In the genomic region with DNA sequence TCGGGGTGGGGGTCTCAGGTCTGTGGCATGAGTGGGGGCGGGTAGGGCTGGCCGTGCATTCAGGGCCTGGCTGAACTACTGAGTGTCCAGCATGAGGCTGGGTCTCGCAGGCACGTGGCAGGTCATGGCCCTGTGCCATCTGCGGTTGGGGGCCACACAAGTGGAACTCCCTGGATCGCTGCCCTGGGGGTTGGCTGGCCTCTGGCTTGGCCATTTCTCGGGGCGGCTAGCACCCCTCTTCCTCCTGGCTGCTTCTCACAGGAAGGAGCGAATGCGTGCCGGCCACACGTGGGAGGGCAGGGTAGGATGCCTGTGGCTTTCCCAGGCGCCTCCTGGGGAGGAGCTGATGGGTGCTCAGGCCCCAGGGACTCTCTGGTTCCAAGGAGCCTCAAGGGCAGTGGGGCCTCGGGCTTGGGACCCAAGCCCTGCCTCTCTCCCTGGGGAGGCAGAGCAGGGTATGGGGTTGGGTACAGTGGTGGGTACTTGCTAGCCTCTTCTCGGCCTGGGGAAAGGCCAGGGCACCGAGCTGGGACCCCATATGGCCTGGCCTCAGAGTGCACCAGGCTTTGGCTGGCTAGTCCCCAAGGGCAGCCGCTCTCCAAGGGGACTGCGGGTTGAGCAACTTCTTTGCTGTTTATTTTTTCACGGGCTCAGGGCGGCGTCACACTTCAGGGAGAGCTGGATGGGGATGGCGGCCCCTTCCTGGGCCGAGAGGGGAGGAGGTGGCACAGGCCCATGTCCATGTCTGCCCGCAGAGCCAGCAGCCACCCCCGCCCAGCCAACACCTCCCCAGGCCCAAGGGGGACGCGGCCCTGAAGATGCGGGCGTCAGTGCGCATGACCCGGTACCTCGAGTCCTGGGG, we compare ENCODE assay signal across 1 cellular context.
A peak's percentile ranks its signal among the peaks of the same experiment; 100 is the strongest.
TF ChIP-seq lines count a peak whose summit lies in the region.

No MANE protein-coding gene starts in this region.

TF ChIP-seq in HepG2, 621 proteins besides CTCF, POLR2A, EP300 and RAD21 (continued from another document):
- TF ChIP-seq, protein P1, sequence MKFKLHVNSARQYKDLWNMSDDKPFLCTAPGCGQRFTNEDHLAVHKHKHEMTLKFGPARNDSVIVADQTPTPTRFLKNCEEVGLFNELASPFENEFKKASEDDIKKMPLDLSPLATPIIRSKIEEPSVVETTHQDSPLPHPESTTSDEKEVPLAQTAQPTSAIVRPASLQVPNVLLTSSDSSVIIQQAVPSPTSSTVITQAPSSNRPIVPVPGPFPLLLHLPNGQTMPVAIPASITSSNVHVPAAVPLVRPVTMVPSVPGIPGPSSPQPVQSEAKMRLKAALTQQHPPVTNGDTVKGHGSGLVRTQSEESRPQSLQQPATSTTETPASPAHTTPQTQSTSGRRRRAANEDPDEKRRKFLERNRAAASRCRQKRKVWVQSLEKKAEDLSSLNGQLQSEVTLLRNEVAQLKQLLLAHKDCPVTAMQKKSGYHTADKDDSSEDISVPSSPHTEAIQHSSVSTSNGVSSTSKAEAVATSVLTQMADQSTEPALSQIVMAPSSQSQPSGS (CRISPR knock-in tag; IDR thresholded peaks at IDR 0.05): no peak
- TF ChIP-seq IKZF4 (CRISPR knock-in tag; IDR thresholded peaks at IDR 0.05; ENCODE audit: borderline replicate concordance, low read depth, not compliant biosample characterization): peak; percentile 59
- TF ChIP-seq RARA (CRISPR knock-in tag; IDR thresholded peaks at IDR 0.05): 0 out of 2 replicates have a peak, but pooled peaks have one; percentile 25
- TF ChIP-seq ZEB1 (IDR thresholded peaks at IDR 0.05; ENCODE audit: insufficient replicate concordance, low read depth): no peak
- TF ChIP-seq ZNF430 (CRISPR knock-in tag; IDR thresholded peaks at IDR 0.05): peak; percentile 40; the same call in 1 of the 2 replicates
- TF ChIP-seq JARID2 (CRISPR knock-in tag; IDR thresholded peaks at IDR 0.05; ENCODE audit: insufficient replicate concordance): peak; percentile 22
- TF ChIP-seq ZSCAN20 (CRISPR knock-in tag; IDR thresholded peaks at IDR 0.05; ENCODE audit: borderline replicate concordance): no peak
- TF ChIP-seq RBAK (CRISPR knock-in tag; IDR thresholded peaks at IDR 0.05): 0 out of 2 replicates have a peak, but pooled peaks have one; percentile 6
- TF ChIP-seq, protein P2, sequence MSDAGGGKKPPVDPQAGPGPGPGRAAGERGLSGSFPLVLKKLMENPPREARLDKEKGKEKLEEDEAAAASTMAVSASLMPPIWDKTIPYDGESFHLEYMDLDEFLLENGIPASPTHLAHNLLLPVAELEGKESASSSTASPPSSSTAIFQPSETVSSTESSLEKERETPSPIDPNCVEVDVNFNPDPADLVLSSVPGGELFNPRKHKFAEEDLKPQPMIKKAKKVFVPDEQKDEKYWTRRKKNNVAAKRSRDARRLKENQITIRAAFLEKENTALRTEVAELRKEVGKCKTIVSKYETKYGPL (CRISPR knock-in tag; IDR thresholded peaks at IDR 0.05): no peak
- peak; percentile 66; the same call in 1 of the 2 replicates for TF ChIP-seq DNMT1 (CRISPR knock-in tag; IDR thresholded peaks at IDR 0.05)
- no peak for TF ChIP-seq SOX13 (IDR thresholded peaks at IDR 0.05)
- TF ChIP-seq SOX13 (CRISPR knock-in tag; conservative IDR thresholded peaks at IDR 0.05 in 1 of 2, IDR thresholded peaks at IDR 0.05 in 1 of 2): peak in 1 of 2 experiments; percentile 29; a peak in 1 of 4 replicates
- TF ChIP-seq KLF16 (CRISPR knock-in tag; IDR thresholded peaks at IDR 0.05): 0 out of 4 replicates have a peak, but pooled peaks of 1 of the 2 experiments have one; percentile 36
- TF ChIP-seq ZFP36 (IDR thresholded peaks at IDR 0.05; ENCODE audit: borderline replicate concordance, low read depth, low read length, partially characterized antibody): no peak
- 0 out of 2 replicates have a peak, but pooled peaks have one; percentile 33 for TF ChIP-seq SMAD1 (CRISPR knock-in tag; IDR thresholded peaks at IDR 0.05; ENCODE audit: borderline replicate concordance, low read depth)
- peak; percentile 24; the same call in 1 of the 2 replicates for TF ChIP-seq HDAC2 (CRISPR knock-in tag; IDR thresholded peaks at IDR 0.05)
- peak; percentile 68; the same call in 1 of the 2 replicates for TF ChIP-seq ZNF292 (CRISPR knock-in tag; IDR thresholded peaks at IDR 0.05; ENCODE audit: borderline replicate concordance, low read depth)
- TF ChIP-seq ZBTB7B (CRISPR knock-in tag; IDR thresholded peaks at IDR 0.05): peak; percentile 85
- TF ChIP-seq CENPT (CRISPR knock-in tag; IDR thresholded peaks at IDR 0.05; ENCODE audit: low read depth): no peak
- 0 out of 2 replicates have a peak, but pooled peaks have one; percentile 52 for TF ChIP-seq DPF2 (CRISPR knock-in tag; IDR thresholded peaks at IDR 0.05; ENCODE audit: borderline replicate concordance, low read depth)
- TF ChIP-seq, protein P3, sequence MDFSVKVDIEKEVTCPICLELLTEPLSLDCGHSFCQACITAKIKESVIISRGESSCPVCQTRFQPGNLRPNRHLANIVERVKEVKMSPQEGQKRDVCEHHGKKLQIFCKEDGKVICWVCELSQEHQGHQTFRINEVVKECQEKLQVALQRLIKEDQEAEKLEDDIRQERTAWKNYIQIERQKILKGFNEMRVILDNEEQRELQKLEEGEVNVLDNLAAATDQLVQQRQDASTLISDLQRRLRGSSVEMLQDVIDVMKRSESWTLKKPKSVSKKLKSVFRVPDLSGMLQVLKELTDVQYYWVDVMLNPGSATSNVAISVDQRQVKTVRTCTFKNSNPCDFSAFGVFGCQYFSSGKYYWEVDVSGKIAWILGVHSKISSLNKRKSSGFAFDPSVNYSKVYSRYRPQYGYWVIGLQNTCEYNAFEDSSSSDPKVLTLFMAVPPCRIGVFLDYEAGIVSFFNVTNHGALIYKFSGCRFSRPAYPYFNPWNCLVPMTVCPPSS (IDR thresholded peaks at IDR 0.05): no peak
- TF ChIP-seq, protein P4, sequence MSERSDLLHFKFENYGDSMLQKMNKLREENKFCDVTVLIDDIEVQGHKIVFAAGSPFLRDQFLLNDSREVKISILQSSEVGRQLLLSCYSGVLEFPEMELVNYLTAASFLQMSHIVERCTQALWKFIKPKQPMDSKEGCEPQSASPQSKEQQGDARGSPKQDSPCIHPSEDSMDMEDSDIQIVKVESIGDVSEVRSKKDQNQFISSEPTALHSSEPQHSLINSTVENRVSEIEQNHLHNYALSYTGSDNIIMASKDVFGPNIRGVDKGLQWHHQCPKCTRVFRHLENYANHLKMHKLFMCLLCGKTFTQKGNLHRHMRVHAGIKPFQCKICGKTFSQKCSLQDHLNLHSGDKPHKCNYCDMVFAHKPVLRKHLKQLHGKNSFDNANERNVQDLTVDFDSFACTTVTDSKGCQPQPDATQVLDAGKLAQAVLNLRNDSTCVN (CRISPR knock-in tag; IDR thresholded peaks at IDR 0.05; ENCODE audit: borderline replicate concordance): peak; percentile 19; the same call in 1 of the 2 replicates
- TF ChIP-seq MAZ (IDR thresholded peaks at IDR 0.05; ENCODE audit: borderline replicate concordance, low read depth, low read length): no peak
- TF ChIP-seq MAZ (CRISPR knock-in tag; IDR thresholded peaks at IDR 0.05; ENCODE audit: low read depth): peak; percentile 20
- TF ChIP-seq ZNF709 (CRISPR knock-in tag; IDR thresholded peaks at IDR 0.05): 0 out of 2 replicates have a peak, but pooled peaks have one; percentile 36
- TF ChIP-seq FOXC1 (CRISPR knock-in tag; IDR thresholded peaks at IDR 0.05; ENCODE audit: borderline replicate concordance): peak; percentile 28; the same call in 1 of the 2 replicates
- TF ChIP-seq ZNF788 (CRISPR knock-in tag; IDR thresholded peaks at IDR 0.05; ENCODE audit: borderline replicate concordance): peak; percentile 26; the same call in 1 of the 2 replicates
- TF ChIP-seq PHF8 (CRISPR knock-in tag; IDR thresholded peaks at IDR 0.05): peak; percentile 54; the same call in 1 of the 2 replicates
- no peak for TF ChIP-seq ZZZ3 (CRISPR knock-in tag; IDR thresholded peaks at IDR 0.05; ENCODE audit: borderline replicate concordance)
- TF ChIP-seq NFYB (CRISPR knock-in tag; IDR thresholded peaks at IDR 0.05): no peak
- TF ChIP-seq FOXA3 (CRISPR knock-in tag; IDR thresholded peaks at IDR 0.05): peak; percentile 76
- TF ChIP-seq, protein P5, sequence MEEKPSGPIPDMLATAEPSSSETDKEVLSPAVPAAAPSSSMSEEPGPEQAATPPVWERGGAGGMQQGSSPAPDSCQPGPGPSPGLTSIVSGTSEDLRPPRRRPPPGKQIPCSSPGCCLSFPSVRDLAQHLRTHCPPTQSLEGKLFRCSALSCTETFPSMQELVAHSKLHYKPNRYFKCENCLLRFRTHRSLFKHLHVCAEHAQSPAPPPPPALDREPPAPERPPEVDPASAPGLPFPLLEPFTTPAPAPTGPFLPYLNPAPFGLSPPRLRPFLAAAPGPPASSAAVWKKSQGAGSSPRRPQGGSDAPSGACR (CRISPR knock-in tag; IDR thresholded peaks at IDR 0.05): no peak
- TF ChIP-seq HOXA3 (CRISPR knock-in tag; IDR thresholded peaks at IDR 0.05): peak; percentile 59; the same call in 1 of the 2 replicates
- TF ChIP-seq KAT8 (CRISPR knock-in tag; IDR thresholded peaks at IDR 0.05): peak; percentile 47; the same call in 1 of the 2 replicates
- peak; percentile 59 for TF ChIP-seq SALL1 (CRISPR knock-in tag; IDR thresholded peaks at IDR 0.05)
- TF ChIP-seq BCL6 (CRISPR knock-in tag; IDR thresholded peaks at IDR 0.05): peak; percentile 39; the same call in 1 of the 2 replicates
- 0 out of 2 replicates have a peak, but pooled peaks have one; percentile 72 for TF ChIP-seq ZNF468 (CRISPR knock-in tag; IDR thresholded peaks at IDR 0.05)
- TF ChIP-seq SAP130 (CRISPR knock-in tag; IDR thresholded peaks at IDR 0.05; ENCODE audit: low read depth): 0 out of 2 replicates have a peak, but pooled peaks have one; percentile 43
- TF ChIP-seq FOXJ3 (CRISPR knock-in tag; IDR thresholded peaks at IDR 0.05; ENCODE audit: borderline replicate concordance): 0 out of 2 replicates have a peak, but pooled peaks have one; percentile 18
- TF ChIP-seq, protein P6, sequence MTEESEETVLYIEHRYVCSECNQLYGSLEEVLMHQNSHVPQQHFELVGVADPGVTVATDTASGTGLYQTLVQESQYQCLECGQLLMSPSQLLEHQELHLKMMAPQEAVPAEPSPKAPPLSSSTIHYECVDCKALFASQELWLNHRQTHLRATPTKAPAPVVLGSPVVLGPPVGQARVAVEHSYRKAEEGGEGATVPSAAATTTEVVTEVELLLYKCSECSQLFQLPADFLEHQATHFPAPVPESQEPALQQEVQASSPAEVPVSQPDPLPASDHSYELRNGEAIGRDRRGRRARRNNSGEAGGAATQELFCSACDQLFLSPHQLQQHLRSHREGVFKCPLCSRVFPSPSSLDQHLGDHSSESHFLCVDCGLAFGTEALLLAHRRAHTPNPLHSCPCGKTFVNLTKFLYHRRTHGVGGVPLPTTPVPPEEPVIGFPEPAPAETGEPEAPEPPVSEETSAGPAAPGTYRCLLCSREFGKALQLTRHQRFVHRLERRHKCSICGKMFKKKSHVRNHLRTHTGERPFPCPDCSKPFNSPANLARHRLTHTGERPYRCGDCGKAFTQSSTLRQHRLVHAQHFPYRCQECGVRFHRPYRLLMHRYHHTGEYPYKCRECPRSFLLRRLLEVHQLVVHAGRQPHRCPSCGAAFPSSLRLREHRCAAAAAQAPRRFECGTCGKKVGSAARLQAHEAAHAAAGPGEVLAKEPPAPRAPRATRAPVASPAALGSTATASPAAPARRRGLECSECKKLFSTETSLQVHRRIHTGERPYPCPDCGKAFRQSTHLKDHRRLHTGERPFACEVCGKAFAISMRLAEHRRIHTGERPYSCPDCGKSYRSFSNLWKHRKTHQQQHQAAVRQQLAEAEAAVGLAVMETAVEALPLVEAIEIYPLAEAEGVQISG (CRISPR knock-in tag; IDR thresholded peaks at IDR 0.05): 0 out of 2 replicates have a peak, but pooled peaks have one; percentile 24
